Comparison of ENCODE assay signal across 9 cellular contexts in genomic region chr18:58288922-58289797, GRCh38.
DNase-seq lines count a peak whose midpoint lies in the region; ATAC-seq lines count a peak whose summit lies in the region.
"Had no signal": no experiment of that assay in that cellular context is flagged by ENCODE, and none has a peak within 500 bp of the region (broad histone marks: within the 10 kb centered on the region; RNA-seq: fewer than 3 reads in every experiment).

No MANE protein-coding gene starts in this region.

- peak overlapping the region; percentile 62 for H3K27ac ChIP-seq in epithelial cell of prostate

- H3K27ac Mint-ChIP-seq in naive thymus-derived CD8-positive, alpha-beta T cell: no peak overlapping the region
- H3K27ac Mint-ChIP-seq: activated naive CD4-positive, alpha-beta T cell treated with anti-CD3 and anti-CD28 coated beads, Interleukin-2, amount 50 U/mL, for 72 hours had no signal

- H3K27me3 Mint-ChIP-seq in naive thymus-derived CD8-positive, alpha-beta T cell: peaks cover 0 to 5% (median 0%) of the 10 kb centered on the region in 5 donors

- POLR2A ChIA-PET in naive thymus-derived CD8-positive, alpha-beta T cell (lab: Charles Lee): no interaction called here

- ATAC-seq in GM21360 (IDR thresholded peaks at IDR 0.05; ENCODE audit: unreplicated experiment): peak; percentile 92
- ATAC-seq in naive thymus-derived CD8-positive, alpha-beta T cell: no peak

- peaks cover 0 to 11% (median 3%) of the 10 kb centered on the region in 4 donors for H3K4me1 Mint-ChIP-seq in naive thymus-derived CD8-positive, alpha-beta T cell

- peak; percentile 85 for DNase-seq in DMS53 (lab: John Stamatoyannopoulos, UW)
- peak; percentile 49 for DNase-seq in HPDE6-E6E7 (ENCODE audit: extremely low spot score)
- DNase-seq in epithelial cell of prostate (ENCODE audit: low read depth, low spot score): no peak
- DNase-seq in naive thymus-derived CD8-positive, alpha-beta T cell: no peak
- DNase-seq in middle frontal gyrus (ENCODE audit: extremely low spot score, low spot score): no peak
- no peak for DNase-seq in stimulated activated CD4-positive, alpha-beta T cell treated with anti-CD3 and anti-CD28 coated beads, Interleukin-15, amount 100 ng/mL, for 24 hours
- DNase-seq in stimulated activated CD4-positive, alpha-beta T cell treated with anti-CD3 and anti-CD28 coated beads, Interleukin-1b, Interleukin-23, amount 100 ng/mL, for 48 hours: no peak

- no peaks in the 10 kb centered on the region for H3K9me3 Mint-ChIP-seq in naive thymus-derived CD8-positive, alpha-beta T cell
- H3K9me3 Mint-ChIP-seq: activated naive CD4-positive, alpha-beta T cell treated with anti-CD3 and anti-CD28 coated beads, Interleukin-2, amount 50 U/mL, for 72 hours had no signal

- H3K4me3 Mint-ChIP-seq in naive thymus-derived CD8-positive, alpha-beta T cell: no peak overlapping the region

- H3K36me3 Mint-ChIP-seq in naive thymus-derived CD8-positive, alpha-beta T cell: peaks cover 0 to 3% (median 0%) of the 10 kb centered on the region in 3 donors
- H3K36me3 Mint-ChIP-seq: activated naive CD4-positive, alpha-beta T cell treated with anti-CD3 and anti-CD28 coated beads, Interleukin-2, amount 50 U/mL, for 72 hours had no signal

Comparison
In these comparisons a context has a peak if more than half of its experiments do, and no peak if none do; other contexts are left out.
1. DNase-seq: peak in DMS53 (single experiment) and HPDE6-E6E7 (single experiment); none in epithelial cell of prostate (single experiment), naive thymus-derived CD8-positive, alpha-beta T cell (0 of 10), middle frontal gyrus (single experiment), stimulated activated CD4-positive, alpha-beta T cell treated with anti-CD3 and anti-CD28 coated beads, Interleukin-15, amount 100 ng/mL, for 24 hours (single experiment) and stimulated activated CD4-positive, alpha-beta T cell treated with anti-CD3 and anti-CD28 coated beads, Interleukin-1b, Interleukin-23, amount 100 ng/mL, for 48 hours (single experiment).